In genomic region chr3:20185364-20185732, GRCh38 we compare ENCODE assay signal across 8 cellular contexts. TPM values are rescaled to one million over a fixed set of nuclear protein-coding genes. Genes with fewer than 3 reads are reported as not detected.
DNase-seq lines count a peak whose midpoint lies in the region; ATAC-seq and TF ChIP-seq lines count a peak whose summit lies in the region.

No MANE protein-coding gene starts in this region.

- CTCF ChIA-PET in activated naive CD4-positive, alpha-beta T cell treated with anti-CD3 and anti-CD28 coated beads, Interleukin-2, amount 10 ng/mL, durations not matched to agents 7 days and 5 days (lab: Charles Lee), result no interaction called here

- peaks cover 23% of the 10 kb centered on the region for H3K36me3 Mint-ChIP-seq in activated naive CD4-positive, alpha-beta T cell treated with anti-CD3 and anti-CD28 coated beads, Interleukin-2, amount 10 ng/mL, durations not matched to agents 7 days and 5 days

- H3K27me3 ChIP-seq in DND-41 (ENCODE audit: insufficient read depth, low read length, poor library complexity) (peaks cover 3% of the 10 kb centered on the region), KMS-11 (ENCODE audit: insufficient read depth, low read depth) (no peaks in the 10 kb centered on the region), vagina (no peaks in the 10 kb centered on the region)

- H3K9ac ChIP-seq in DND-41 (ENCODE audit: low read depth, low read length), result peak overlapping the region; percentile 79
- peak overlapping the region; percentile 82; the same call in 1 of the 2 replicates for H3K9ac ChIP-seq in KMS-11

- H3K36me3 ChIP-seq in DND-41 (ENCODE audit: insufficient read depth, low read length) (peaks cover 32% of the 10 kb centered on the region), KMS-11 (ENCODE audit: insufficient read depth) (no peaks in the 10 kb centered on the region), vagina (no peaks in the 10 kb centered on the region)

- ATAC-seq in DND-41 (ENCODE audit: insufficient read depth, low read depth), result peak; percentile 39
- peak; percentile 8 for ATAC-seq in GM19372 (IDR thresholded peaks at IDR 0.05; ENCODE audit: low read depth, unreplicated experiment)
- peak; percentile 34 for ATAC-seq in left colon

- no peak overlapping the region for H3K4me3 Mint-ChIP-seq in activated naive CD4-positive, alpha-beta T cell treated with anti-CD3 and anti-CD28 coated beads, Interleukin-2, amount 10 ng/mL, durations not matched to agents 7 days and 5 days

- H4K20me1 ChIP-seq in DND-41 (ENCODE audit: insufficient read depth, low read length) (no peaks in the 10 kb centered on the region), KMS-11 (ENCODE audit: insufficient read depth) (no peaks in the 10 kb centered on the region)

- H3K4me1 ChIP-seq in DND-41 (ENCODE audit: insufficient read depth, low read length) (peaks cover 33% of the 10 kb centered on the region), KMS-11 (ENCODE audit: low read depth, poor library complexity, severe bottlenecking) (peaks cover 17% of the 10 kb centered on the region), vagina (peaks cover 16% of the 10 kb centered on the region)

- H3K9me3 Mint-ChIP-seq in activated naive CD4-positive, alpha-beta T cell treated with anti-CD3 and anti-CD28 coated beads, Interleukin-2, amount 10 ng/mL, durations not matched to agents 7 days and 5 days, result no peaks in the 10 kb centered on the region

- no peak overlapping the region for H3K27ac Mint-ChIP-seq in activated naive CD4-positive, alpha-beta T cell treated with anti-CD3 and anti-CD28 coated beads, Interleukin-2, amount 10 ng/mL, durations not matched to agents 7 days and 5 days

- peak overlapping the region; percentile 86 for H3K4me2 ChIP-seq in DND-41 (ENCODE audit: insufficient read depth, low read length)
- peak overlapping the region; percentile 91 for H3K4me2 ChIP-seq in KMS-11

- no peaks in the 10 kb centered on the region for H3K9me3 ChIP-seq in DND-41 (ENCODE audit: insufficient read depth, low read length, severe bottlenecking)
- no peaks in the 10 kb centered on the region for H3K9me3 ChIP-seq in vagina

- peak overlapping the region; percentile 77 to 78 for H3K4me3 ChIP-seq in DND-41 (ENCODE audit: low read depth in 1 of 2, low read length in 2 of 2)
- H3K4me3 ChIP-seq in KMS-11 (IDR thresholded peaks at IDR 0.05; ENCODE audit: insufficient read depth, low read depth, low read length), result peak overlapping the region; percentile 31
- peak overlapping the region; percentile 51 to 72 for H3K4me3 ChIP-seq in vagina

- no peak for TF ChIP-seq POLR2A in vagina (IDR thresholded peaks at IDR 0.05)

- intact Hi-C loops in left colon (cut with DNase I, micrococcal nuclease), result loop anchor here in 1 of 2 donors (5.0 kb wide), 2 partner anchors 148 to 238 kb away; partner anchors contain the start of gene RAB5A
- intact Hi-C loops in vagina (cut with DNase I), result loop anchor here (5.0 kb wide), 1 partner anchor 143 kb away; the partner anchor contains the start of gene KAT2B

- peak overlapping the region; percentile 89 for H2AFZ ChIP-seq in DND-41 (ENCODE audit: low read depth, low read length)
- H2AFZ ChIP-seq in KMS-11 (ENCODE audit: low read depth), result peak overlapping the region; percentile 66

- DNase-seq in DND-41 (peak; percentile 39), left colon (peak; percentile 11 to 26), vagina (ENCODE audit: extremely low spot score in 2 of 2) (no peak), occipital lobe (lab: John Stamatoyannopoulos, UW) (no peak), cerebellum (ENCODE audit: low spot score) (no peak)
- peak; percentile 40 for DNase-seq in activated naive CD4-positive, alpha-beta T cell treated with anti-CD3 and anti-CD28 coated beads, Interleukin-2, amount 10 ng/mL, durations not matched to agents 7 days and 5 days

- peaks cover 27% of the 10 kb centered on the region for H3K4me1 Mint-ChIP-seq in activated naive CD4-positive, alpha-beta T cell treated with anti-CD3 and anti-CD28 coated beads, Interleukin-2, amount 10 ng/mL, durations not matched to agents 7 days and 5 days

- no peaks in the 10 kb centered on the region for H3K27me3 Mint-ChIP-seq in activated naive CD4-positive, alpha-beta T cell treated with anti-CD3 and anti-CD28 coated beads, Interleukin-2, amount 10 ng/mL, durations not matched to agents 7 days and 5 days

- H3K79me2 ChIP-seq in DND-41 (ENCODE audit: insufficient read depth, low read length) (peaks cover 43% of the 10 kb centered on the region), KMS-11 (ENCODE audit: insufficient read depth, low read depth) (peaks cover 25% of the 10 kb centered on the region)

- TF ChIP-seq CTCF in DND-41 (IDR thresholded peaks at IDR 0.05; ENCODE audit: borderline replicate concordance, extremely low read depth, low read length, poor library complexity, severe bottlenecking) (no peak), KMS-11 (conservative IDR thresholded peaks at IDR 0.05; ENCODE audit: low read depth, low read length) (no peak), vagina (IDR thresholded peaks at IDR 0.05) (no peak)

- H3K27ac ChIP-seq in DND-41 (ENCODE audit: low read length) (peak overlapping the region; percentile 92), KMS-11 (peak overlapping the region; percentile 80), vagina (no peak overlapping the region)

RNA-seq across cellular contexts. Expression of gene SGO1, which starts 0.7 kb away (rescaled TPM):
- total RNA-seq in left colon, result 1 to 10 TPM; 2.8 to 4.8 TPM
- 10.8 TPM for total RNA-seq in vagina
- total RNA-seq in occipital lobe, result 1.7 TPM
- total RNA-seq in cerebellum, result 6.8 TPM

Comparison
In these comparisons a context has a peak if more than half of its experiments do, and no peak if none do; other contexts are left out.
1. DNase-seq: peak in DND-41 (single experiment), activated naive CD4-positive, alpha-beta T cell treated with anti-CD3 and anti-CD28 coated beads, Interleukin-2, amount 10 ng/mL, durations not matched to agents 7 days and 5 days (single experiment) and left colon (2 of 2); none in vagina (0 of 2), occipital lobe (single experiment) and cerebellum (single experiment).
2. Peak in every context shown above with its lines, with median percentiles within 50 percentile points of each other: ATAC-seq and H3K4me3 ChIP-seq.